1 cellular context compared by ENCODE assay signal in the genomic region with DNA sequence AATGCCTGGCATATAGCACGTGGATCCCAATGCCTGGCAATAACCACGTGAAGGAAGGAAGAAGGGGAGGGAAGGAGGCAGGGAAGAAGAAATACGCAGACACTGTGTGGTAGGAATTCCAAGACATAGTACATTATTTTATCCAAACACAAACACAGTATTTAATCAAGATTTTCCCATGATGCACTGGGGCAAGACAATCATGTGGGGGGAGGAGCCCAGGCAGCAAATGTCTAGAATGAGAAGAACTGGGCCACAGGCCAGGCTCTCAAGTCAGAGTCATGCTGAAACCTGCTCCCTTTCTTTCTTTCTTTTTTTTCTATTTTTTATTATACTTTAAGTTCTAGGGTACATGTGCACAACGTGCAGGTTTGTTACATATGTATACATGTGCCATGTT.
TF ChIP-seq lines count a peak whose summit lies in the region.

No MANE protein-coding gene starts in this region.

TF ChIP-seq in H1, 55 proteins besides CTCF, POLR2A, EP300 and RAD21:
- TF ChIP-seq RNF2 (IDR thresholded peaks at IDR 0.05; ENCODE audit: borderline replicate concordance, low read depth, low read length, missing control alignments, poor library complexity, severe bottlenecking) = no peak
- no peak for TF ChIP-seq CEBPB (IDR thresholded peaks at IDR 0.05; ENCODE audit: low read depth, low read length)
- no peak for TF ChIP-seq GABPA (IDR thresholded peaks at IDR 0.05; ENCODE audit: borderline replicate concordance, insufficient read depth, low read length)
- TF ChIP-seq CREB1 (IDR thresholded peaks at IDR 0.05) = no peak
- TF ChIP-seq, protein P1, sequence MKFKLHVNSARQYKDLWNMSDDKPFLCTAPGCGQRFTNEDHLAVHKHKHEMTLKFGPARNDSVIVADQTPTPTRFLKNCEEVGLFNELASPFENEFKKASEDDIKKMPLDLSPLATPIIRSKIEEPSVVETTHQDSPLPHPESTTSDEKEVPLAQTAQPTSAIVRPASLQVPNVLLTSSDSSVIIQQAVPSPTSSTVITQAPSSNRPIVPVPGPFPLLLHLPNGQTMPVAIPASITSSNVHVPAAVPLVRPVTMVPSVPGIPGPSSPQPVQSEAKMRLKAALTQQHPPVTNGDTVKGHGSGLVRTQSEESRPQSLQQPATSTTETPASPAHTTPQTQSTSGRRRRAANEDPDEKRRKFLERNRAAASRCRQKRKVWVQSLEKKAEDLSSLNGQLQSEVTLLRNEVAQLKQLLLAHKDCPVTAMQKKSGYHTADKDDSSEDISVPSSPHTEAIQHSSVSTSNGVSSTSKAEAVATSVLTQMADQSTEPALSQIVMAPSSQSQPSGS (IDR thresholded peaks at IDR 0.05; ENCODE audit: low read length) = no peak
- no peak for TF ChIP-seq PHF8 (conservative IDR thresholded peaks at IDR 0.05; ENCODE audit: low read depth, low read length)
- TF ChIP-seq KDM5A (IDR thresholded peaks at IDR 0.05; ENCODE audit: low read length) = no peak
- no peak for TF ChIP-seq HDAC6 (IDR thresholded peaks at IDR 0.05; ENCODE audit: low read depth, low read length)
- TF ChIP-seq SIX5 (IDR thresholded peaks at IDR 0.05; ENCODE audit: low read depth, low read length) = no peak
- TF ChIP-seq SP1 (IDR thresholded peaks at IDR 0.05; ENCODE audit: low read depth, low read length) = no peak
